Comparison of ENCODE assay signal across 21 cellular contexts in the genomic region with DNA sequence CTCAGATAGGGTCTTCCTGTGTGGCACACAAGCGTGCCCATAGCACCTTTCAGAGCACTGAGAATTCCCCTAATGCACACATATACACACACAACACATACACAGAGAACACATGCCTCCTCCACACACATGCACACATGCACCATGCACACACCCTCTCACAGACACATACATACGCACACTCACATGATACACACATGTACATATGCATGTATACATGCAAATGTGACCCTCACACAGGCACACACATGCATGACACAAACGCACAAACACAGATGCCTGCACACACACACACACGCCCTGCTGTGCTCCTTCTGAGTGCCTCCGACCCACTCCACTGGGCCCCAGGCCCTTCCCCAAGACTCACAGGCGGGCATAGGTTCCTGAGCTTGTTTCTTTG.
"Had no signal": no experiment of that assay in that cellular context is flagged by ENCODE, and none has a peak within 500 bp of the region (broad histone marks: within the 10 kb centered on the region; RNA-seq: fewer than 3 reads in every experiment).

No MANE protein-coding gene starts in this region.

- H3K27me3 ChIP-seq: brain microvascular endothelial cell, MG63 had no signal

- H3K4me1 Mint-ChIP-seq: activated B cell treated with CpG ODN at 0.5 μM for 24 hours; activated CD4-positive, alpha-beta T cell treated with anti-CD3 and anti-CD28 coated beads, Interleukin-2, amount 10 ng/mL, durations not matched to agents 24 days and 14 days; activated naive CD8-positive, alpha-beta T cell treated with anti-CD3 and anti-CD28 coated beads for 36 hours; activated T-helper 17 cell treated with anti-CD3 and anti-CD28 coated beads, Interleukin-2, amount 50 U/mL, for 72 hours; T-helper 17 cell had no signal

- ATAC-seq: activated T-helper 17 cell treated with anti-CD3 and anti-CD28 coated beads, Interleukin-2, amount 50 U/mL, for 72 hours; T-helper 17 cell had no signal

- H3K4me3 ChIP-seq: MG63 had no signal

- H3K9me3 ChIP-seq: MG63 had no signal

- H3K36me3 Mint-ChIP-seq: activated naive CD8-positive, alpha-beta T cell treated with anti-CD3 and anti-CD28 coated beads for 36 hours had no signal

- DNase-seq: activated B cell treated with CpG ODN at 0.5 μM for 24 hours; activated CD4-positive, alpha-beta T cell treated with anti-CD3 and anti-CD28 coated beads for 1 hour; activated CD4-positive, alpha-beta T cell treated with anti-CD3 and anti-CD28 coated beads, Interleukin-2, amount 10 ng/mL, durations not matched to agents 24 days and 14 days; activated CD4-positive, alpha-beta T cell treated with anti-CD3 and anti-CD28 coated beads, Interleukin-2, amount 50 U/mL, for 48 hours; activated gamma-delta T cell; activated naive CD4-positive, alpha-beta T cell treated with anti-CD3 and anti-CD28 coated beads for 36 hours; activated naive CD8-positive, alpha-beta T cell treated with anti-CD3 and anti-CD28 coated beads for 36 hours; activated T-cell treated with anti-CD3 and anti-CD28 coated beads for 4 hours; activated T-cell treated with anti-CD3 and anti-CD28 coated beads, Interleukin-2, amount 50 U/mL, for 48 hours; brain microvascular endothelial cell; MG63; NCI-H1092 treated with DMSO at 0.1 percent for 48 hours; NCI-H1436; NCI-H1694 treated with DMSO at 0.1 percent for 48 hours; NCI-H2081; NCI-H446; NCI-H524; SIG-M5; T-helper 17 cell; T-helper 9 cell had no signal

- H3K27ac ChIP-seq: brain microvascular endothelial cell had no signal

- H3K36me3 ChIP-seq: brain microvascular endothelial cell, MG63 had no signal

- H3K27ac Mint-ChIP-seq: activated B cell treated with CpG ODN at 0.5 μM for 24 hours; activated CD4-positive, alpha-beta T cell treated with anti-CD3 and anti-CD28 coated beads, Interleukin-2, amount 10 ng/mL, durations not matched to agents 24 days and 14 days; activated naive CD4-positive, alpha-beta T cell treated with anti-CD3 and anti-CD28 coated beads for 36 hours; activated naive CD8-positive, alpha-beta T cell treated with anti-CD3 and anti-CD28 coated beads for 36 hours; activated T-helper 17 cell treated with anti-CD3 and anti-CD28 coated beads, Interleukin-2, amount 50 U/mL, for 72 hours; T-helper 17 cell had no signal

- H3K9me3 Mint-ChIP-seq: activated B cell treated with CpG ODN at 0.5 μM for 24 hours; activated CD4-positive, alpha-beta T cell treated with anti-CD3 and anti-CD28 coated beads, Interleukin-2, amount 10 ng/mL, durations not matched to agents 24 days and 14 days; activated naive CD4-positive, alpha-beta T cell treated with anti-CD3 and anti-CD28 coated beads for 36 hours; activated naive CD8-positive, alpha-beta T cell treated with anti-CD3 and anti-CD28 coated beads for 36 hours; activated T-helper 17 cell treated with anti-CD3 and anti-CD28 coated beads, Interleukin-2, amount 50 U/mL, for 72 hours had no signal

- H3K4me3 Mint-ChIP-seq: activated B cell treated with CpG ODN at 0.5 μM for 24 hours; activated CD4-positive, alpha-beta T cell treated with anti-CD3 and anti-CD28 coated beads, Interleukin-2, amount 10 ng/mL, durations not matched to agents 24 days and 14 days; activated naive CD4-positive, alpha-beta T cell treated with anti-CD3 and anti-CD28 coated beads for 36 hours; activated naive CD8-positive, alpha-beta T cell treated with anti-CD3 and anti-CD28 coated beads for 36 hours; activated T-helper 17 cell treated with anti-CD3 and anti-CD28 coated beads, Interleukin-2, amount 50 U/mL, for 72 hours; T-helper 17 cell had no signal
